ENCODE assay signal across 18 cellular contexts in genomic region chr14:100988956-100989355, GRCh38.
DNase-seq lines count a peak whose midpoint lies in the region; ATAC-seq and TF ChIP-seq lines count a peak whose summit lies in the region.
"Had no signal": no experiment of that assay in that cellular context is flagged by ENCODE, and none has a peak within 500 bp of the region (broad histone marks: within the 10 kb centered on the region; RNA-seq: fewer than 3 reads in every experiment).

No MANE protein-coding gene starts in this region.

- peaks cover 39% of the 10 kb centered on the region for H3F3A ChIP-seq in GM23248 (ENCODE audit: insufficient read depth)

- H3K4me3 ChIP-seq in GM23248, result no peak overlapping the region
- no peak overlapping the region for H3K4me3 ChIP-seq in RWPE2 (ENCODE audit: severe bottlenecking)
- H3K4me3 ChIP-seq: Peyer's patch, SJCRH30 had no signal

- H3K9me3 ChIP-seq in GM23248 (ENCODE audit: low read depth), result no peaks in the 10 kb centered on the region
- no peaks in the 10 kb centered on the region for H3K9me3 ChIP-seq in RWPE2 (ENCODE audit: severe bottlenecking)
- H3K9me3 ChIP-seq: Peyer's patch, SJCRH30 had no signal

- H3K4me1 ChIP-seq in GM23248 (ENCODE audit: insufficient read depth), result peaks cover 31% of the 10 kb centered on the region
- peaks cover 63% of the 10 kb centered on the region for H3K4me1 ChIP-seq in RWPE2 (ENCODE audit: insufficient read depth, poor library complexity, severe bottlenecking)
- H3K4me1 ChIP-seq: Peyer's patch had no signal

- H3K79me2 ChIP-seq in GM23248 (ENCODE audit: insufficient read depth), result no peaks in the 10 kb centered on the region; the same call in 1 of the 2 replicates

- no peak overlapping the region for H3K9ac ChIP-seq in GM23248

- 0 out of 2 replicates have a peak overlapping the region, but pooled peaks have one; percentile 16 for H3K27ac ChIP-seq in GM23248
- peak overlapping the region; percentile 98 for H3K27ac ChIP-seq in RWPE2 (ENCODE audit: poor library complexity, severe bottlenecking)
- peak overlapping the region; percentile 95 for H3K27ac ChIP-seq in epithelial cell of prostate
- H3K27ac ChIP-seq: Peyer's patch, SJCRH30 had no signal

- DNase-seq in GM23248 (no peak), RWPE2 (ENCODE audit: low spot score) (no peak), epithelial cell of prostate (ENCODE audit: low read depth, low spot score) (no peak), head of caudate nucleus (no peak)
- no peak for DNase-seq in activated effector memory CD4-positive, alpha-beta T cell treated with Interleukin-2 at 50 U/mL for 16 hours
- DNase-seq: EL; GOT3; HCEC 1CT; MV-4-11; NCI-H1105 treated with DMSO at 0.1 percent for 48 hours; NCI-H2029 treated with DMSO at 0.1 percent for 48 hours; NCI-H524; NCI-H774; NK-92 treated with Interleukin-12 subunit alpha and Interleukin-12 subunit beta, amount 100 ng/mL, for 24 hours; Peyer's patch; SJCRH30 had no signal

- no peak for TF ChIP-seq CTCF in RWPE2 (IDR thresholded peaks at IDR 0.05; ENCODE audit: poor library complexity, severe bottlenecking)

- ATAC-seq in RWPE2 (ENCODE audit: low read depth), result no peak
- no peak for ATAC-seq in GM19328 (IDR thresholded peaks at IDR 0.05; ENCODE audit: unreplicated experiment)
- no peak for ATAC-seq in GM21723 (IDR thresholded peaks at IDR 0.05; ENCODE audit: unreplicated experiment)

- no peaks in the 10 kb centered on the region for H3K27me3 ChIP-seq in GM23248 (replicated peaks; ENCODE audit: insufficient read depth)
- no peaks in the 10 kb centered on the region for H3K27me3 ChIP-seq in RWPE2 (ENCODE audit: insufficient read depth, poor library complexity, severe bottlenecking)
- H3K27me3 ChIP-seq: Peyer's patch, SJCRH30 had no signal

- intact Hi-C loops in head of caudate nucleus (cut with DNase I), result no loop called here

- H3K4me2 ChIP-seq in GM23248 (ENCODE audit: unreplicated experiment), result no peak overlapping the region

- H2AFZ ChIP-seq in GM23248, result no peak overlapping the region

- H4K20me1 ChIP-seq in GM23248 (ENCODE audit: insufficient read depth), result no peaks in the 10 kb centered on the region

- H3K36me3 ChIP-seq in GM23248 (ENCODE audit: low read depth) (peaks cover 37% of the 10 kb centered on the region), RWPE2 (ENCODE audit: low read depth) (peaks cover 24% of the 10 kb centered on the region)
- H3K36me3 ChIP-seq: Peyer's patch had no signal

- in situ Hi-C loops in GM23248 (cut with MboI), result no loop called here

- H3K9me2 ChIP-seq in GM23248 (ENCODE audit: insufficient read depth), result no peaks in the 10 kb centered on the region

- WGBS in GM23248 (ENCODE audit: low coverage in 1 of 2, low lambda C conversion rate in 2 of 2, missing lambda C conversion rate in 2 of 2), 2 experiments, result 47 to 48% methylated on average over 4 of the region's 4 CpGs

Comparison
In these comparisons a context has a peak if more than half of its experiments do, and no peak if none do; other contexts are left out.
1. H3K27ac ChIP-seq: peak in every context shown above with its lines; median percentile 98 in RWPE2; 95 in epithelial cell of prostate; 16 in GM23248.